19 cellular contexts compared by ENCODE assay signal in the genomic region with DNA sequence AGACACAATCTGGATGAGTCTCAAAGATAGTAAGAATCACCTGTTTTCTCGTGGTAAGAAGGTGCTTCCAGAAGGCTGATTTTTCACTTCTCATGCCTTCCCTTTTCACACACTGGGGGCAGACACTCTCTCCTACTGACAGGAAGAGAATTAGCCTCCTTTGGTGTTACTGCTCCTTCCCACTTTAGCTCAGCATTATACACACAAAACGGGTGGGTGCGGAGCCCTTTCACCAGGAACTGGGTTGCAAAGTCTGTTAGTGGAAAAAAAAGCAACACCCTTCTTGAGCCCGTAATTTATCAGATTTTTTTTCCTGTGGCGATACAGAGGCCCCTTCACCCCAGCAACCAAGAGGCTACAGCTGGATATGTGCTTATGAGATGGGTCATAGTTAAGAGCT. TPM values are rescaled to one million over a fixed set of nuclear protein-coding genes. Genes with fewer than 3 reads are reported as not detected.
DNase-seq lines count a peak whose midpoint lies in the region; ATAC-seq, FAIRE-seq and TF ChIP-seq lines count a peak whose summit lies in the region.
"Had no signal": no experiment of that assay in that cellular context is flagged by ENCODE, and none has a peak within 500 bp of the region (broad histone marks: within the 10 kb centered on the region; RNA-seq: fewer than 3 reads in every experiment).

No MANE protein-coding gene starts in this region.

- no peak for FAIRE-seq in K562 (lab: Jason Lieb, UNC)
- FAIRE-seq: G401.6, GM12892, H1 had no signal

- peak overlapping the region; percentile 72 for H3K4ac ChIP-seq in mesendoderm (ENCODE audit: low read depth, low read length)

- H3K9ac ChIP-seq in K562 (ENCODE audit: insufficient read depth in 1 of 2, low read depth in 2 of 2, low read length in 2 of 2) (no peak overlapping the region), mesendoderm (ENCODE audit: low read length) (peak overlapping the region; percentile 14)
- H3K9ac ChIP-seq: BLaER1 had no signal

- no peaks in the 10 kb centered on the region for H3K36me3 Mint-ChIP-seq in T-helper 17 cell (ENCODE audit: low read depth)

- TF ChIP-seq POLR2A in K562 (conservative IDR thresholded peaks at IDR 0.05), result no peak

- intact Hi-C loops in K562 (cut with micrococcal nuclease), result no loop called here
- intact Hi-C loops in A673 (cut with micrococcal nuclease; ENCODE audit: unreplicated experiment), result no loop called here

- no peak overlapping the region for H2BK15ac ChIP-seq in mesendoderm (replicated peaks; ENCODE audit: low read depth)

- H2BK120ac ChIP-seq in mesendoderm (ENCODE audit: low read depth, low read length), result peak overlapping the region; percentile 57

- H4K8ac ChIP-seq in mesendoderm (ENCODE audit: low read depth, low read length), result no peak overlapping the region

- DNase-seq in T-helper 17 cell (no peak), K562 (ENCODE audit: extremely low read depth in 1 of 4, low spot score in 3 of 4) (no peak), mesendoderm (peak; percentile 41), A673 (ENCODE audit: low spot score) (no peak), NCI-H526 (lab: John Stamatoyannopoulos, UW) (no peak)
- DNase-seq: Caco-2; CD4-positive, CD25-positive, alpha-beta regulatory T cell; CD8-positive, alpha-beta T cell; DMS153; DND-41; H7; HCEC 1CT had no signal

- TF ChIP-seq RAD21 in K562 (CRISPR knock-in tag; conservative IDR thresholded peaks at IDR 0.05 in 1 of 2, IDR thresholded peaks at IDR 0.05 in 1 of 2), result no peak

- ATAC-seq in T-helper 17 cell, result no peak
- ATAC-seq in K562, result peak; percentile 25; the same call in 1 of the 3 replicates
- no peak for ATAC-seq in GM21381 (IDR thresholded peaks at IDR 0.05; ENCODE audit: unreplicated experiment)
- ATAC-seq: CD8-positive, alpha-beta T cell had no signal

- H3K36me3 ChIP-seq in K562 (ENCODE audit: control insufficient read depth, insufficient read depth, low read length) (peaks cover 14% of the 10 kb centered on the region; the same call in 2 of the 3 replicates), mesendoderm (ENCODE audit: control insufficient read depth, insufficient read depth, low read length) (no peaks in the 10 kb centered on the region), A673 (ENCODE audit: insufficient read depth, low read length, poor library complexity, severe bottlenecking) (no peaks in the 10 kb centered on the region)

- H3K4me3 ChIP-seq in K562 (no peak overlapping the region), mesendoderm (ENCODE audit: low read length) (no peak overlapping the region), A673 (ENCODE audit: low read depth, low read length, poor library complexity, severe bottlenecking) (no peak overlapping the region)
- H3K4me3 ChIP-seq: BLaER1 had no signal

- POLR2A ChIA-PET in K562 (lab: Yijun Ruan, JAX), result interaction anchor here (0.7 kb wide), 1 partner anchor 437 kb away, joined by 3 read pairs; no protein-coding TSS in a partner anchor
- POLR2A ChIA-PET in A673 (lab: Charles Lee; ENCODE audit: low non-redundant PET), result no interaction called here

- H2BK5ac ChIP-seq in mesendoderm (ENCODE audit: low read length), result peak overlapping the region; percentile 54

- BruUV-seq in K562 (replicated peaks; lab: Mats Ljungman, UMichigan) (no TSS peak), A673 (replicated peaks; lab: Mats Ljungman, UMichigan) (no TSS peak)

- in situ Hi-C loops in K562 (cut with MboI), result loop anchor here (5.0 kb wide), 1 partner anchor 431 kb away; no protein-coding TSS in a partner anchor

- H3K27me3 ChIP-seq in K562 (ENCODE audit: control insufficient read depth in 2 of 2, insufficient read depth in 2 of 2, low read length in 2 of 2) (peaks cover 8 to 16% of the 10 kb centered on the region in 2 experiments; a peak in 4 of 5 replicates), mesendoderm (ENCODE audit: insufficient read depth, low read length, poor library complexity) (no peaks in the 10 kb centered on the region), A673 (replicated peaks; ENCODE audit: insufficient read depth, low read depth, low read length, poor library complexity) (no peaks in the 10 kb centered on the region)
- H3K27me3 ChIP-seq: BLaER1 had no signal

- no peaks in the 10 kb centered on the region for H3K27me3 Mint-ChIP-seq in T-helper 17 cell
- H3K27me3 Mint-ChIP-seq: B cell; CD4-positive, CD25-positive, alpha-beta regulatory T cell had no signal

- H3K23ac ChIP-seq in mesendoderm (ENCODE audit: low read length), result peak overlapping the region; percentile 26

- no peaks in the 10 kb centered on the region for H3K79me1 ChIP-seq in mesendoderm (ENCODE audit: low read length)

- H2AK5ac ChIP-seq in mesendoderm (ENCODE audit: low read length), result no peak overlapping the region

- H3K9me1 ChIP-seq in K562 (ENCODE audit: control insufficient read depth, insufficient read depth, low read length), result no peaks in the 10 kb centered on the region

- TF ChIP-seq EP300 in K562 (IDR thresholded peaks at IDR 0.05; ENCODE audit: low read length), result no peak

- H3K27ac ChIP-seq in K562 (ENCODE audit: extremely low read depth, low read depth, low read length), result no peak overlapping the region
- peak overlapping the region; percentile 10 for H3K27ac ChIP-seq in mesendoderm (ENCODE audit: low read depth, low read length)
- no peak overlapping the region for H3K27ac ChIP-seq in A673 (ENCODE audit: low read depth, low read length, poor library complexity, severe bottlenecking)
- H3K27ac ChIP-seq: BLaER1, C4-2B had no signal

- no peak overlapping the region for H4K5ac ChIP-seq in mesendoderm (ENCODE audit: low read length)

- CTCF ChIA-PET in K562 (lab: Yijun Ruan, JAX; ENCODE audit: low intra/inter-chr PET ratio), result interaction anchor here (0.5 to 0.7 kb wide), 3 partner anchors 19 to 436 kb away, joined by 3 to 4 read pairs (median 4); no protein-coding TSS in a partner anchor
- CTCF ChIA-PET in A673 (lab: Charles Lee), result no interaction called here

- peak overlapping the region; percentile 61 for H3K56ac ChIP-seq in mesendoderm (ENCODE audit: low read length)

- no peak overlapping the region for H3K4me2 ChIP-seq in K562 (ENCODE audit: insufficient read depth, low read length)
- no peak overlapping the region for H3K4me2 ChIP-seq in mesendoderm (ENCODE audit: low read length)
- H3K4me2 ChIP-seq: BLaER1 had no signal

- no peaks in the 10 kb centered on the region; the same call in 1 of the 2 replicates for H4K20me1 ChIP-seq in K562 (replicated peaks; ENCODE audit: control insufficient read depth, insufficient read depth, low read length)
- H4K20me1 ChIP-seq: BLaER1 had no signal

- H3K9me3 ChIP-seq in T-helper 17 cell (ENCODE audit: control insufficient read depth, low read length, poor library complexity, severe bottlenecking) (no peaks in the 10 kb centered on the region), K562 (replicated peaks; ENCODE audit: control insufficient read depth, insufficient read depth, low read depth, low read length) (no peaks in the 10 kb centered on the region), A673 (ENCODE audit: low read depth, low read length, poor library complexity, severe bottlenecking) (no peaks in the 10 kb centered on the region)
- H3K9me3 ChIP-seq: BLaER1, Caco-2 had no signal

- H3K4me1 ChIP-seq in K562 (replicated peaks in 1 of 2; ENCODE audit: control insufficient read depth in 2 of 2, insufficient read depth in 2 of 2, low read length in 2 of 2) (no peaks in the 10 kb centered on the region), mesendoderm (ENCODE audit: control insufficient read depth, low read depth, low read length) (peaks cover 9% of the 10 kb centered on the region), A673 (ENCODE audit: insufficient read depth, low read length, poor library complexity, severe bottlenecking) (no peaks in the 10 kb centered on the region)
- H3K4me1 ChIP-seq: BLaER1, Caco-2 had no signal

- H2AFZ ChIP-seq in K562 (ENCODE audit: low read depth, low read length), result no peak overlapping the region

- H3K4me3 Mint-ChIP-seq in T-helper 17 cell, result no peak overlapping the region
- H3K4me3 Mint-ChIP-seq: B cell; CD4-positive, CD25-positive, alpha-beta regulatory T cell; CD8-positive, alpha-beta T cell had no signal

- H3K27ac Mint-ChIP-seq in T-helper 17 cell, result peak overlapping the region; percentile 67
- H3K27ac Mint-ChIP-seq: B cell; CD8-positive, alpha-beta T cell had no signal

- peak overlapping the region; percentile 1 for H3K18ac ChIP-seq in mesendoderm (ENCODE audit: low read length)

- 24% methylated on average over 5 of the region's 5 CpGs for WGBS in K562 (ENCODE audit: insufficient coverage, low coverage, missing lambda C conversion rate)
- WGBS in mesendoderm (ENCODE audit: extremely low coverage, insufficient coverage, low lambda C conversion rate), result no CpG with 5 or more reads among the region's 5 CpGs

- no peaks in the 10 kb centered on the region for H3K79me2 ChIP-seq in K562 (ENCODE audit: control insufficient read depth, insufficient read depth, low read length)
- no peaks in the 10 kb centered on the region for H3K79me2 ChIP-seq in mesendoderm (ENCODE audit: control insufficient read depth, insufficient read depth, low read length)

- TF ChIP-seq CTCF in K562 (IDR thresholded peaks at IDR 0.05 in 2 of 3, conservative IDR thresholded peaks at IDR 0.05 in 1 of 3; ENCODE audit: insufficient read depth in 2 of 3, low read depth in 1 of 3, low read length in 3 of 3) (no peak), A673 (conservative IDR thresholded peaks at IDR 0.05; ENCODE audit: low read depth, low read length) (no peak)

- H3K4me1 Mint-ChIP-seq in T-helper 17 cell, result peaks cover 3% of the 10 kb centered on the region
- H3K4me1 Mint-ChIP-seq: B cell had no signal

RNA-seq across cellular contexts. Expression of gene SNX19, which starts 48.2 kb away (rescaled TPM):
- 10 to 100 TPM; 64.6 to 67.3 TPM for total RNA-seq in T-helper 17 cell
- 82.7 and 115 TPM in 2 replicates for total RNA-seq in K562 (2011; cell fraction: chromatin; rRNA removed; ENCODE audit: low replicate concordance)
- 66.7 and 75.8 TPM in 2 replicates for total RNA-seq in K562 (2011; cell fraction: nucleolus; rRNA removed)
- 61.8 and 76.6 TPM in 2 replicates for total RNA-seq in K562 (2011; cell fraction: nucleoplasm; rRNA removed)
- 19.2 and 30.4 TPM in 2 replicates for total RNA-seq in K562 (2014; rRNA removed)
- 20.0 and 22.5 TPM in 2 replicates for total RNA-seq in K562 (2014; rRNA removed; fragmentation: Illumina TruSeq; extraction: Trizol)
- total RNA-seq in K562 (2015; rRNA removed; fragmentation: Illumina TruSeq; extraction: Trizol), result 27.6 and 31.3 TPM in 2 replicates
- 27.3 and 27.6 TPM in 2 replicates for total RNA-seq in K562 (2021)
- 10.9 and 19.3 TPM in 2 replicates for polyA plus RNA-seq in K562 (2011; rRNA removed)
- polyA plus RNA-seq in K562 (2011; cell fraction: cytosol; rRNA removed), result 14.4 and 20.8 TPM in 2 replicates
- polyA plus RNA-seq in K562 (2011; cell fraction: nucleus; rRNA removed), result 20.2 and 44.3 TPM in 2 replicates
- polyA plus RNA-seq in K562 (2012), result 15.0 and 21.0 TPM in 2 replicates
- polyA plus RNA-seq in K562 (2014; fragmentation: Illumina TruSeq; extraction: Trizol), result 21.9 and 25.1 TPM in 2 replicates
- 1 to 10 TPM; 2.2 to 4.4 TPM for polyA plus RNA-seq in K562 (2014; fragmentation: Nextera tagmentation; extraction: Ambion mirVana)
- polyA plus RNA-seq in K562 (2014; rRNA removed), result 15.7 and 19.6 TPM in 2 replicates
- polyA minus RNA-seq in K562 (2011; rRNA and poly(A)+ RNA removed), result 25.3 and 43.5 TPM in 2 replicates
- polyA minus RNA-seq in K562 (2011; cell fraction: cytosol; rRNA and poly(A)+ RNA removed), result 23.8 and 25.2 TPM in 2 replicates
- polyA minus RNA-seq in K562 (2011; cell fraction: nucleus; rRNA and poly(A)+ RNA removed), result 47.7 and 48.9 TPM in 2 replicates
- 15.2 TPM for polyA plus RNA-seq in mesendoderm (2013, experiment 1 of 2)
- polyA plus RNA-seq in mesendoderm (2013, experiment 2 of 2), result 15.8 TPM
- total RNA-seq in A673 (2021), result 51.9 and 52.5 TPM in 2 replicates
